Comparison of ENCODE assay signal across 8 cellular contexts in genomic region chr17:60142872-60143499, GRCh38. TPM values are rescaled to one million over a fixed set of nuclear protein-coding genes. Genes with fewer than 3 reads are reported as not detected.
DNase-seq lines count a peak whose midpoint lies in the region; ATAC-seq, FAIRE-seq and TF ChIP-seq lines count a peak whose summit lies in the region.

No MANE protein-coding gene starts in this region.

- in situ Hi-C loops in Caki2 (cut with HindIII; ENCODE audit: low pct_unique_long_range_greater_than_20kb, low sequenced_read_pairs), result loop anchor here (25.0 kb wide), 1 partner anchor 94 kb away; no protein-coding TSS in a partner anchor

- H3K27ac ChIP-seq in caudate nucleus (ENCODE audit: low read depth, low read length), result no peak overlapping the region

- TF ChIP-seq CTCF in WI38 (IDR thresholded peaks at IDR 0.05; ENCODE audit: low read depth, low read length), result peak; percentile 68

- no peak overlapping the region for H3K4me3 ChIP-seq in WI38 (ENCODE audit: low read depth, low read length)

- ATAC-seq in HG02678 (IDR thresholded peaks at IDR 0.05; ENCODE audit: unreplicated experiment) (peak; percentile 62), GM19397 (IDR thresholded peaks at IDR 0.05; ENCODE audit: unreplicated experiment) (no peak)

- DNase-seq in Caki2 (ENCODE audit: low read depth) (peak; percentile 81), NCI-H226 (peak; percentile 78), caudate nucleus (lab: John Stamatoyannopoulos, UW) (peak in 55 of 61 donors; percentile 10 to 87 (median 50))
- peak; percentile 25 to 64 for DNase-seq in stimulated activated CD4-positive, alpha-beta T cell treated with anti-CD3 and anti-CD28 coated beads, Interleukin-15, amount 100 ng/mL, for 1 hour (ENCODE audit: low read depth in 1 of 2, low spot score in 1 of 2)

- peak; percentile 33 for FAIRE-seq in islet of Langerhans (lab: Jason Lieb, UNC)

RNA-seq across cellular contexts. Expression of gene CA4, which starts 6.8 kb away (rescaled TPM):
- total RNA-seq in Caki2 (2014; rRNA removed; shearing (Covaris generic); ENCODE audit: low replicate concordance), result not detected in 2 replicates
